Comparison of ENCODE assay signal across 1 cellular context in the genomic region with DNA sequence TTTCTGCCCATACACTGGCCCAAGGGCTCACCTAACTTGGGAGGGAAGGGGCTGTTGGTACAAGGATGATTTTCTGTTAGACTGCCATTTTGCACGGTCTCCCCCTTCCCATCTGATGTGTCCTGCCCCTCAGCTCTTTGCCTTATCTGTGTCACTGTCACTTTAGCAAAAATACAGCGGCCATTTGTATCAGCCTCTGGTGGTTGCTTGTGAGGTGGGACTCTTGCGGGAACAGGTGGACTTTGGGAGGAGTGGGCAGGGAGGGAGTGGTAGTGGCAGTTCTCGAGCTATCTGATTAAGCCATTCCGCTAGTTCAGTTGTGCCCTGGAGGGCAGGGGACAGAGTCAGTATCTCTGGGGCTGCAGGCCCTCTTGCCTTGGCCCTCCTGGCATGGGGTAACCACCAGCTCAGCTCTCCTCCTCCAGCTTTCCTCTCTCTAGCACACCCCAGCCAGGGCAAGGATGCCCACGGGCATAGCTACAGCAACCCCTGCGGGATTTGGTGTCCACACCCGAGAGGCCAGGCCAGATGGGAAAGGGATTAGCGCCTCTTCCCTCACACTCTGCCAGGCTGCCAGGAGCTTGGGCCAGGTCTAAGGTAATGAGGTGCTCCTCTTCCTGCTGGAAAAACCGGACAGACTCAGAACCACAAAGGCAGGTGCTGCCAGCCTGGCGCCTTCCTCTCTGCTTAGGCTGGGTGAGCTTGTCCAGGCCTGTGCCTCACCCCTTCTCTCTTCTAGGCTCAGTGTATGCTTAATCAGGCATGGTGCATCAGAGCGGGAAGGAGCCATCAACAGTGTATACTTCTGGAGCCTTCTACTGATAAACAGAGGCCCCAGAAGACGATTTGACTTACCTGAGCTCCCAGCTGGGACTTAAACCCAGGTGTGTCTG.
TF ChIP-seq lines count a peak whose summit lies in the region.

No MANE protein-coding gene starts in this region.

TF ChIP-seq in GM23338, 12 proteins besides CTCF, POLR2A, EP300 and RAD21:
- TF ChIP-seq, protein P1, sequence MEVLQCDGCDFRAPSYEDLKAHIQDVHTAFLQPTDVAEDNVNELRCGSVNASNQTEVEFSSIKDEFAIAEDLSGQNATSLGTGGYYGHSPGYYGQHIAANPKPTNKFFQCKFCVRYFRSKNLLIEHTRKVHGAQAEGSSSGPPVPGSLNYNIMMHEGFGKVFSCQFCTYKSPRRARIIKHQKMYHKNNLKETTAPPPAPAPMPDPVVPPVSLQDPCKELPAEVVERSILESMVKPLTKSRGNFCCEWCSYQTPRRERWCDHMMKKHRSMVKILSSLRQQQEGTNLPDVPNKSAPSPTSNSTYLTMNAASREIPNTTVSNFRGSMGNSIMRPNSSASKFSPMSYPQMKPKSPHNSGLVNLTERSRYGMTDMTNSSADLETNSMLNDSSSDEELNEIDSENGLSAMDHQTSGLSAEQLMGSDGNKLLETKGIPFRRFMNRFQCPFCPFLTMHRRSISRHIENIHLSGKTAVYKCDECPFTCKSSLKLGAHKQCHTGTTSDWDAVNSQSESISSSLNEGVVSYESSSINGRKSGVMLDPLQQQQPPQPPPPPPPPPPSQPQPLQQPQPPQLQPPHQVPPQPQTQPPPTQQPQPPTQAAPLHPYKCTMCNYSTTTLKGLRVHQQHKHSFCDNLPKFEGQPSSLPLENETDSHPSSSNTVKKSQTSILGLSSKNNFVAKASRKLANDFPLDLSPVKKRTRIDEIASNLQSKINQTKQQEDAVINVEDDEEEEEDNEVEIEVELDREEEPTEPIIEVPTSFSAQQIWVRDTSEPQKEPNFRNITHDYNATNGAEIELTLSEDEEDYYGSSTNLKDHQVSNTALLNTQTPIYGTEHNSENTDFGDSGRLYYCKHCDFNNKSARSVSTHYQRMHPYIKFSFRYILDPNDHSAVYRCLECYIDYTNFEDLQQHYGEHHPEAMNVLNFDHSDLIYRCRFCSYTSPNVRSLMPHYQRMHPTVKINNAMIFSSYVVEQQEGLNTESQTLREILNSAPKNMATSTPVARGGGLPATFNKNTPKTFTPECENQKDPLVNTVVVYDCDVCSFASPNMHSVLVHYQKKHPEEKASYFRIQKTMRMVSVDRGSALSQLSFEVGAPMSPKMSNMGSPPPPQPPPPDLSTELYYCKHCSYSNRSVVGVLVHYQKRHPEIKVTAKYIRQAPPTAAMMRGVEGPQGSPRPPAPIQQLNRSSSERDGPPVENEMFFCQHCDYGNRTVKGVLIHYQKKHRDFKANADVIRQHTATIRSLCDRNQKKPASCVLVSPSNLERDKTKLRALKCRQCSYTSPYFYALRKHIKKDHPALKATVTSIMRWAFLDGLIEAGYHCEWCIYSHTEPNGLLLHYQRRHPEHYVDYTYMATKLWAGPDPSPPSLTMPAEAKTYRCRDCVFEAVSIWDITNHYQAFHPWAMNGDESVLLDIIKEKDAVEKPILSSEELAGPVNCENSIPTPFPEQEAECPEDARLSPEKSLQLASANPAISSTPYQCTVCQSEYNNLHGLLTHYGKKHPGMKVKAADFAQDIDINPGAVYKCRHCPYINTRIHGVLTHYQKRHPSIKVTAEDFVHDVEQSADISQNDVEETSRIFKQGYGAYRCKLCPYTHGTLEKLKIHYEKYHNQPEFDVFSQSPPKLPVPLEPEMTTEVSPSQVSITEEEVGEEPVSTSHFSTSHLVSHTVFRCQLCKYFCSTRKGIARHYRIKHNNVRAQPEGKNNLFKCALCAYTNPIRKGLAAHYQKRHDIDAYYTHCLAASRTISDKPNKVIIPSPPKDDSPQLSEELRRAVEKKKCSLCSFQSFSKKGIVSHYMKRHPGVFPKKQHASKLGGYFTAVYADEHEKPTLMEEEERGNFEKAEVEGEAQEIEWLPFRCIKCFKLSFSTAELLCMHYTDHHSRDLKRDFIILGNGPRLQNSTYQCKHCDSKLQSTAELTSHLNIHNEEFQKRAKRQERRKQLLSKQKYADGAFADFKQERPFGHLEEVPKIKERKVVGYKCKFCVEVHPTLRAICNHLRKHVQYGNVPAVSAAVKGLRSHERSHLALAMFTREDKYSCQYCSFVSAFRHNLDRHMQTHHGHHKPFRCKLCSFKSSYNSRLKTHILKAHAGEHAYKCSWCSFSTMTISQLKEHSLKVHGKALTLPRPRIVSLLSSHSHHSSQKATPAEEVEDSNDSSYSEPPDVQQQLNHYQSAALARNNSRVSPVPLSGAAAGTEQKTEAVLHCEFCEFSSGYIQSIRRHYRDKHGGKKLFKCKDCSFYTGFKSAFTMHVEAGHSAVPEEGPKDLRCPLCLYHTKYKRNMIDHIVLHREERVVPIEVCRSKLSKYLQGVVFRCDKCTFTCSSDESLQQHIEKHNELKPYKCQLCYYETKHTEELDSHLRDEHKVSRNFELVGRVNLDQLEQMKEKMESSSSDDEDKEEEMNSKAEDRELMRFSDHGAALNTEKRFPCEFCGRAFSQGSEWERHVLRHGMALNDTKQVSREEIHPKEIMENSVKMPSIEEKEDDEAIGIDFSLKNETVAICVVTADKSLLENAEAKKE (CRISPR knock-in tag; IDR thresholded peaks at IDR 0.05), result no peak
- no peak for TF ChIP-seq EZH2phosphoT487 (IDR thresholded peaks at IDR 0.05; ENCODE audit: unreplicated experiment)
- TF ChIP-seq POLR2AphosphoS5 (IDR thresholded peaks at IDR 0.05; ENCODE audit: low read depth), result peak; percentile 20; the same call in 1 of the 2 replicates
- TF ChIP-seq, protein P2, sequence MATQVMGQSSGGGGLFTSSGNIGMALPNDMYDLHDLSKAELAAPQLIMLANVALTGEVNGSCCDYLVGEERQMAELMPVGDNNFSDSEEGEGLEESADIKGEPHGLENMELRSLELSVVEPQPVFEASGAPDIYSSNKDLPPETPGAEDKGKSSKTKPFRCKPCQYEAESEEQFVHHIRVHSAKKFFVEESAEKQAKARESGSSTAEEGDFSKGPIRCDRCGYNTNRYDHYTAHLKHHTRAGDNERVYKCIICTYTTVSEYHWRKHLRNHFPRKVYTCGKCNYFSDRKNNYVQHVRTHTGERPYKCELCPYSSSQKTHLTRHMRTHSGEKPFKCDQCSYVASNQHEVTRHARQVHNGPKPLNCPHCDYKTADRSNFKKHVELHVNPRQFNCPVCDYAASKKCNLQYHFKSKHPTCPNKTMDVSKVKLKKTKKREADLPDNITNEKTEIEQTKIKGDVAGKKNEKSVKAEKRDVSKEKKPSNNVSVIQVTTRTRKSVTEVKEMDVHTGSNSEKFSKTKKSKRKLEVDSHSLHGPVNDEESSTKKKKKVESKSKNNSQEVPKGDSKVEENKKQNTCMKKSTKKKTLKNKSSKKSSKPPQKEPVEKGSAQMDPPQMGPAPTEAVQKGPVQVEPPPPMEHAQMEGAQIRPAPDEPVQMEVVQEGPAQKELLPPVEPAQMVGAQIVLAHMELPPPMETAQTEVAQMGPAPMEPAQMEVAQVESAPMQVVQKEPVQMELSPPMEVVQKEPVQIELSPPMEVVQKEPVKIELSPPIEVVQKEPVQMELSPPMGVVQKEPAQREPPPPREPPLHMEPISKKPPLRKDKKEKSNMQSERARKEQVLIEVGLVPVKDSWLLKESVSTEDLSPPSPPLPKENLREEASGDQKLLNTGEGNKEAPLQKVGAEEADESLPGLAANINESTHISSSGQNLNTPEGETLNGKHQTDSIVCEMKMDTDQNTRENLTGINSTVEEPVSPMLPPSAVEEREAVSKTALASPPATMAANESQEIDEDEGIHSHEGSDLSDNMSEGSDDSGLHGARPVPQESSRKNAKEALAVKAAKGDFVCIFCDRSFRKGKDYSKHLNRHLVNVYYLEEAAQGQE (IDR thresholded peaks at IDR 0.05; ENCODE audit: unreplicated experiment), result no peak
- no peak for TF ChIP-seq STAT1 (IDR thresholded peaks at IDR 0.05; ENCODE audit: unreplicated experiment)
